8 cellular contexts compared by ENCODE assay signal in genomic region chr19:51407631-51408131, GRCh38. TPM values are rescaled to one million over a fixed set of nuclear protein-coding genes. Genes with fewer than 3 reads are reported as not detected.
DNase-seq lines count a peak whose midpoint lies in the region; ATAC-seq and TF ChIP-seq lines count a peak whose summit lies in the region.

No MANE protein-coding gene starts in this region.

- H3K9me3 Mint-ChIP-seq in Calu3 (ENCODE audit: low read depth, unreplicated experiment) (peaks cover 12% of the 10 kb centered on the region), activated B cell treated with CpG ODN at 0.5 μM for 24 hours (no peaks in the 10 kb centered on the region)
- peaks cover 0 to 8% of the 10 kb centered on the region in 2 donors for H3K9me3 Mint-ChIP-seq in stimulated activated naive CD8-positive, alpha-beta T cell treated with anti-CD3 and anti-CD28 coated beads, Interleukin-15, amount 100 ng/mL, for 72 hours

- BruUV-seq in Calu3 (replicated peaks; lab: Mats Ljungman, UMichigan): no TSS peak

- H3K27me3 Mint-ChIP-seq in Calu3 (ENCODE audit: unreplicated experiment): peaks cover 33% of the 10 kb centered on the region
- no peaks in the 10 kb centered on the region for H3K27me3 Mint-ChIP-seq in activated B cell treated with CpG ODN at 0.5 μM for 24 hours
- H3K27me3 Mint-ChIP-seq in stimulated activated naive CD8-positive, alpha-beta T cell treated with anti-CD3 and anti-CD28 coated beads, Interleukin-15, amount 100 ng/mL, for 72 hours: peaks cover 20% of the 10 kb centered on the region

- DNase-seq in Calu3 (peak; percentile 57), HUDEP-2 (lab: John Stamatoyannopoulos, UW; ENCODE audit: unreplicated experiment in 76 of 76) (peak in 44 of 76 experiments; percentile 4 to 68 (median 34)), activated B cell treated with CpG ODN at 0.5 μM for 24 hours (no peak), glomerular visceral epithelial cell (ENCODE audit: extremely low spot score) (peak; percentile 37), mesenteric fat pad (ENCODE audit: low spot score) (no peak), GM19238 (ENCODE audit: insufficient read length, low spot score) (no peak)
- DNase-seq in stimulated activated naive CD8-positive, alpha-beta T cell treated with anti-CD3 and anti-CD28 coated beads, Interleukin-15, amount 100 ng/mL, for 72 hours: peak in 1 of 2 donors; percentile 25

- POLR2A ChIA-PET in activated B cell treated with CpG ODN at 0.5 μM for 24 hours (lab: Charles Lee): interaction anchor here (0.8 to 3.5 kb wide), 5 partner anchors 10 to 68 kb away, joined by 3 to 26 read pairs (median 3); partner anchors contain the start of gene SIGLEC10

- intact Hi-C loops in Calu3 (cut with micrococcal nuclease; ENCODE audit: unreplicated experiment): loop anchor here (1.0 kb wide), 1 partner anchor 68 kb away; no protein-coding TSS in a partner anchor
- intact Hi-C loops in activated B cell treated with CpG ODN at 0.5 μM for 24 hours (cut with micrococcal nuclease): loop anchor here (1.0 to 2.0 kb wide), 2 partner anchors 10 to 69 kb away; partner anchors contain the start of gene SIGLEC10

- H3K27ac Mint-ChIP-seq in Calu3 (ENCODE audit: unreplicated experiment) (no peak overlapping the region), activated B cell treated with CpG ODN at 0.5 μM for 24 hours (peak overlapping the region; percentile 53)
- H3K27ac Mint-ChIP-seq in stimulated activated naive CD8-positive, alpha-beta T cell treated with anti-CD3 and anti-CD28 coated beads, Interleukin-15, amount 100 ng/mL, for 72 hours: no peak overlapping the region

- CTCF ChIA-PET in Calu3 (lab: Charles Lee): interaction anchor here (1.0 to 1.8 kb wide), 5 partner anchors 9 to 68 kb away, joined by 3 to 13 read pairs (median 8); partner anchors contain the start of gene VSIG10L
- CTCF ChIA-PET in activated B cell treated with CpG ODN at 0.5 μM for 24 hours (lab: Charles Lee): interaction anchor here (1.0 to 2.5 kb wide), 13 partner anchors 9 to 253 kb away, joined by 3 to 20 read pairs (median 6); partner anchors contain the start of gene SIGLEC10

- ATAC-seq in activated B cell treated with CpG ODN at 0.5 μM for 24 hours (ENCODE audit: low read depth) (peak; percentile 79), HG03196 (IDR thresholded peaks at IDR 0.05; ENCODE audit: unreplicated experiment) (no peak)
- peak; percentile 74 for ATAC-seq in stimulated activated naive CD8-positive, alpha-beta T cell treated with anti-CD3 and anti-CD28 coated beads, Interleukin-15, amount 100 ng/mL, for 72 hours

- TF ChIP-seq CTCF in Calu3 (IDR thresholded peaks at IDR 0.05; ENCODE audit: unreplicated experiment): peak; percentile 51
- TF ChIP-seq CTCF in activated B cell treated with CpG ODN at 0.5 μM for 24 hours (IDR thresholded peaks at IDR 0.05): no peak

- no peak overlapping the region for H3K4me3 Mint-ChIP-seq in Calu3 (ENCODE audit: low read depth, unreplicated experiment)
- no peak overlapping the region for H3K4me3 Mint-ChIP-seq in activated B cell treated with CpG ODN at 0.5 μM for 24 hours
- H3K4me3 Mint-ChIP-seq in stimulated activated naive CD8-positive, alpha-beta T cell treated with anti-CD3 and anti-CD28 coated beads, Interleukin-15, amount 100 ng/mL, for 72 hours: no peak overlapping the region

- H3K36me3 Mint-ChIP-seq in Calu3 (ENCODE audit: insufficient read depth, unreplicated experiment) (no peaks in the 10 kb centered on the region), activated B cell treated with CpG ODN at 0.5 μM for 24 hours (ENCODE audit: low read depth) (peaks cover 15% of the 10 kb centered on the region)

- H3K4me1 Mint-ChIP-seq in Calu3 (ENCODE audit: low read depth, unreplicated experiment): no peaks in the 10 kb centered on the region
- peaks cover 28% of the 10 kb centered on the region for H3K4me1 Mint-ChIP-seq in activated B cell treated with CpG ODN at 0.5 μM for 24 hours
- peaks cover 6% of the 10 kb centered on the region for H3K4me1 Mint-ChIP-seq in stimulated activated naive CD8-positive, alpha-beta T cell treated with anti-CD3 and anti-CD28 coated beads, Interleukin-15, amount 100 ng/mL, for 72 hours

RNA-seq across cellular contexts. Expression of gene SIGLEC10, which starts 9.8 kb away (rescaled TPM):
- not detected in 2 replicates for total RNA-seq in Calu3 (2022)
- 50.3 and 52.2 TPM in 2 replicates for total RNA-seq in activated B cell treated with CpG ODN at 0.5 μM for 24 hours
- total RNA-seq in mesenteric fat pad: 5.2 TPM

RNA-seq across cellular contexts. Expression of gene C19orf84, which starts 17.3 kb away (rescaled TPM):
- total RNA-seq in Calu3 (2022) (not detected in 2 replicates), activated B cell treated with CpG ODN at 0.5 μM for 24 hours (0.17 TPM in 1 of 2 replicates, not detected in the other), mesenteric fat pad (not detected)

RNA-seq across cellular contexts. Expression of gene LIM2, which starts 19.9 kb away (rescaled TPM):
- total RNA-seq in Calu3 (2022) (not detected in 2 replicates), activated B cell treated with CpG ODN at 0.5 μM for 24 hours (not detected in 2 replicates), mesenteric fat pad (not detected)

RNA-seq across cellular contexts. Expression of gene NKG7, which starts 35.2 kb away (rescaled TPM):
- total RNA-seq in Calu3 (2022): not detected in 2 replicates
- 1.6 and 2.1 TPM in 2 replicates for total RNA-seq in activated B cell treated with CpG ODN at 0.5 μM for 24 hours
- total RNA-seq in mesenteric fat pad: 3.7 TPM

RNA-seq across cellular contexts. Expression of gene CLDND2, which starts 38.9 kb away (rescaled TPM):
- total RNA-seq in Calu3 (2022): 1.1 and 1.2 TPM in 2 replicates
- total RNA-seq in activated B cell treated with CpG ODN at 0.5 μM for 24 hours: 2.2 TPM in 1 of 2 replicates, not detected in the other
- total RNA-seq in mesenteric fat pad: 4.4 TPM

Comparison
In these comparisons a context has a peak if more than half of its experiments do, and no peak if none do; other contexts are left out.
1. DNase-seq: peak in Calu3 (single experiment), HUDEP-2 (44 of 76) and glomerular visceral epithelial cell (single experiment); none in activated B cell treated with CpG ODN at 0.5 μM for 24 hours (single experiment), mesenteric fat pad (single experiment) and GM19238 (single experiment).